ENCODE assay signal across 21 cellular contexts in genomic region chr11:19551454-19551853, GRCh38.
DNase-seq lines count a peak whose midpoint lies in the region; ATAC-seq, FAIRE-seq and TF ChIP-seq lines count a peak whose summit lies in the region.
"Had no signal": no experiment of that assay in that cellular context is flagged by ENCODE, and none has a peak within 500 bp of the region (broad histone marks: within the 10 kb centered on the region; RNA-seq: fewer than 3 reads in every experiment).

No MANE protein-coding gene starts in this region.

- H3K36me3 Mint-ChIP-seq in endodermal cell (ENCODE audit: low read depth), result no peaks in the 10 kb centered on the region
- H3K36me3 Mint-ChIP-seq in Caco-2 (ENCODE audit: insufficient read depth, unreplicated experiment), result no peaks in the 10 kb centered on the region
- H3K36me3 Mint-ChIP-seq: activated naive CD8-positive, alpha-beta T cell had no signal

- BruUV-seq in Caco-2 (replicated peaks; lab: Mats Ljungman, UMichigan), result no TSS peak

- H3K4me3 ChIP-seq in endodermal cell (ENCODE audit: low read length) (no peak overlapping the region), Caco-2 (ENCODE audit: low read depth, low read length) (no peak overlapping the region)
- H3K4me3 ChIP-seq: BLaER1 treated with 17β-estradiol and CSF1 and Interleukin-3, amounts not matched to agents 10 nM and 100 nM; ovary; right lobe of liver; vagina had no signal

- ATAC-seq in GM21390 (IDR thresholded peaks at IDR 0.05; ENCODE audit: unreplicated experiment), result peak; percentile 72
- ATAC-seq in HG03045 (IDR thresholded peaks at IDR 0.05; ENCODE audit: unreplicated experiment), result peak; percentile 42
- no peak for ATAC-seq in HG03460 (IDR thresholded peaks at IDR 0.05; ENCODE audit: unreplicated experiment)
- ATAC-seq: left cardiac atrium, right lobe of liver had no signal

- H3K27ac ChIP-seq in endodermal cell (ENCODE audit: low read depth, low read length), result peak overlapping the region; percentile 94
- H3K27ac ChIP-seq: ovary, right lobe of liver, vagina had no signal

- WGBS in endodermal cell (ENCODE audit: insufficient coverage in 1 of 2, insufficient read length in 1 of 2), 2 experiments, result 92% methylated on average over 2 to 5 of the region's 5 CpGs

- H3K27ac Mint-ChIP-seq in endodermal cell (no peak overlapping the region), Caco-2 (ENCODE audit: unreplicated experiment) (no peak overlapping the region)
- H3K27ac Mint-ChIP-seq: activated naive CD8-positive, alpha-beta T cell had no signal

- H3K9me3 ChIP-seq in endodermal cell (ENCODE audit: control insufficient read depth, low read length) (no peaks in the 10 kb centered on the region), Caco-2 (no peaks in the 10 kb centered on the region)
- H3K9me3 ChIP-seq: BLaER1 treated with 17β-estradiol and CSF1 and Interleukin-3, amounts not matched to agents 10 nM and 100 nM; ovary; right lobe of liver; vagina had no signal

- peak; percentile 14 for FAIRE-seq in GM12892 (lab: Jason Lieb, UNC)
- FAIRE-seq: astrocyte, H54 had no signal

- H3K27me3 Mint-ChIP-seq in endodermal cell (ENCODE audit: insufficient read depth) (peaks cover 6% of the 10 kb centered on the region), Caco-2 (ENCODE audit: insufficient read depth, unreplicated experiment) (no peaks in the 10 kb centered on the region)
- H3K27me3 Mint-ChIP-seq: activated naive CD8-positive, alpha-beta T cell had no signal

- TF ChIP-seq POLR2A in GM12892 (IDR thresholded peaks at IDR 0.05; ENCODE audit: low read depth, low read length), result no peak

- no peaks in the 10 kb centered on the region for H3K4me1 ChIP-seq in endodermal cell (ENCODE audit: control insufficient read depth, insufficient read depth, low read length)
- H3K4me1 ChIP-seq in Caco-2, result peaks cover 13% of the 10 kb centered on the region
- H3K4me1 ChIP-seq: vagina had no signal

- H3K4me3 Mint-ChIP-seq in endodermal cell (no peak overlapping the region), Caco-2 (ENCODE audit: unreplicated experiment) (no peak overlapping the region)
- H3K4me3 Mint-ChIP-seq: activated naive CD8-positive, alpha-beta T cell had no signal

- H3K4me1 Mint-ChIP-seq in endodermal cell, result peaks cover 11% of the 10 kb centered on the region
- peaks cover 8% of the 10 kb centered on the region for H3K4me1 Mint-ChIP-seq in Caco-2 (ENCODE audit: low read depth, unreplicated experiment)

- H3K9ac ChIP-seq in endodermal cell (ENCODE audit: extremely low read depth, low read length, poor library complexity, severe bottlenecking), result no peak overlapping the region

- CTCF ChIA-PET in Caco-2 (lab: Charles Lee), result no interaction called here

- no peaks in the 10 kb centered on the region for H3K9me3 Mint-ChIP-seq in endodermal cell
- H3K9me3 Mint-ChIP-seq in Caco-2 (ENCODE audit: unreplicated experiment), result no peaks in the 10 kb centered on the region

- intact Hi-C loops in Caco-2 (cut with micrococcal nuclease; ENCODE audit: unreplicated experiment), result loop anchor here (5.0 to 10.0 kb wide), 2 partner anchors 44 to 387 kb away; no protein-coding TSS in a partner anchor

- TF ChIP-seq CTCF in endodermal cell (conservative IDR thresholded peaks at IDR 0.05), result no peak
- TF ChIP-seq CTCF in Caco-2 (IDR thresholded peaks at IDR 0.05; ENCODE audit: insufficient read depth in 1 of 2, low read depth in 1 of 2, low read length in 1 of 2, severe bottlenecking in 1 of 2, unreplicated experiment in 1 of 2), result no peak

- POLR2A ChIA-PET in Caco-2 (lab: Charles Lee), result no interaction called here

- DNase-seq in GM12892 (ENCODE audit: insufficient read length), result no peak
- DNase-seq in endodermal cell, result no peak
- DNase-seq in occipital lobe (lab: John Stamatoyannopoulos, UW), result no peak
- no peak for DNase-seq in Caco-2
- no peak for DNase-seq in NCI-H146 (lab: John Stamatoyannopoulos, UW)
- DNase-seq: activated CD4-positive, alpha-beta T cell treated with anti-CD3 and anti-CD28 coated beads for 4 hours; left cardiac atrium; mesenchymal stem cell; ovary; right lobe of liver; SIG-M5; stimulated activated CD4-positive, alpha-beta T cell treated with anti-CD3 and anti-CD28 coated beads, Interleukin-15, amount 100 ng/mL, for 24 hours; T-helper 1 cell had no signal

- H3K36me3 ChIP-seq in endodermal cell (ENCODE audit: control insufficient read depth, insufficient read depth, low read length), result no peaks in the 10 kb centered on the region
- H3K36me3 ChIP-seq in Caco-2 (ENCODE audit: control insufficient read depth, insufficient read depth, low read length), result no peaks in the 10 kb centered on the region
- H3K36me3 ChIP-seq: BLaER1 treated with 17β-estradiol and CSF1 and Interleukin-3, amounts not matched to agents 10 nM and 100 nM; ovary; right lobe of liver; vagina had no signal

- H3K27me3 ChIP-seq in endodermal cell (ENCODE audit: control insufficient read depth, insufficient read depth, low read length, poor library complexity, severe bottlenecking) (peaks cover 10% of the 10 kb centered on the region), Caco-2 (replicated peaks; ENCODE audit: control insufficient read depth, insufficient read depth, low read length) (no peaks in the 10 kb centered on the region)
- H3K27me3 ChIP-seq: BLaER1 treated with 17β-estradiol and CSF1 and Interleukin-3, amounts not matched to agents 10 nM and 100 nM; ovary; right lobe of liver; vagina had no signal
